ENCODE assay signal across 1 cellular context in the genomic region with DNA sequence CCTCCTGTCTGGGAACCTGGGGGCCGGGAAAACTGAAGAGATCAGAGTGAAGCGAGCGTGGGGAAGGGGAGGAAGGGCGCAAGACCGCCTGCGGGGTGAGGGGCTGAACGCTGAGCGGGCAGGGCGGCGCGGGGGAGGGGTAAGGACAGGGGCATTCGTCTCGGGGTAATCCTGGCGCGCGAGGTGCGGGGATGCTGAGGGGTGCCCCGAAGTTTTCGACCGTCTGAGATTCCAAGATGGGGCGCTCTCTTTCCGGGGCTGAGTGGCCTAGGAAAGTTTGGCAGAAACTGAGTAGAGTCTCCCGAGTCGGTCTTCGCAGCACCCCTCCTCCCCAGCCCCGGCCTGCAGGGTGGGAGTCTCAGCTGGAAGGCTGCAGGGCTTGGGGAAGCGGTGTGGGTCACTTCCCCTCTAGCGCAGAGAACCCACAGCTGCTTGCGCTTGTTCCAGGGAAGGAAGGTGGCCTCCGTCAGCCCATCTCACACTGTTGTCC.
TF ChIP-seq lines count a peak whose summit lies in the region.

No MANE protein-coding gene starts in this region.

TF ChIP-seq in HepG2, 621 proteins besides CTCF, POLR2A, EP300 and RAD21:
- TF ChIP-seq GABPA (IDR thresholded peaks at IDR 0.05; ENCODE audit: low read depth, low read length), result no peak
- TF ChIP-seq GABPA (CRISPR knock-in tag; IDR thresholded peaks at IDR 0.05; ENCODE audit: low read depth), result no peak
- TF ChIP-seq HNRNPK (IDR thresholded peaks at IDR 0.05; ENCODE audit: low read depth, low read length, poor library complexity, severe bottlenecking), result peak; percentile 74
